In genomic region chr12:124927325-124928094, GRCh38 we compare ENCODE assay signal across 1 cellular context.
TF ChIP-seq lines count a peak whose summit lies in the region.

No MANE protein-coding gene starts in this region.

TF ChIP-seq in HepG2, 621 proteins besides CTCF, POLR2A, EP300 and RAD21 (continued from another document and continues in another):
- TF ChIP-seq SIN3A (IDR thresholded peaks at IDR 0.05; ENCODE audit: borderline replicate concordance, low read depth, low read length) (no peak), PHF8 (CRISPR knock-in tag; IDR thresholded peaks at IDR 0.05) (peak; percentile 68), E2F5 (CRISPR knock-in tag; conservative IDR thresholded peaks at IDR 0.05) (0 out of 2 replicates have a peak, but pooled peaks have one; percentile 29), SKI (IDR thresholded peaks at IDR 0.05; ENCODE audit: partially characterized antibody) (peak; percentile 72), ARNT (IDR thresholded peaks at IDR 0.05) (no peak), DR1 (CRISPR knock-in tag; IDR thresholded peaks at IDR 0.05) (0 out of 2 replicates have a peak, but pooled peaks have one; percentile 20), MAZ (IDR thresholded peaks at IDR 0.05; ENCODE audit: borderline replicate concordance, low read depth, low read length) (no peak), MAZ (CRISPR knock-in tag; IDR thresholded peaks at IDR 0.05; ENCODE audit: low read depth) (peak; percentile 66; the same call in 1 of the 2 replicates), ZKSCAN8 (CRISPR knock-in tag; IDR thresholded peaks at IDR 0.05; ENCODE audit: borderline replicate concordance) (peak; percentile 22; the same call in 1 of the 2 replicates), ZNF292 (CRISPR knock-in tag; IDR thresholded peaks at IDR 0.05; ENCODE audit: borderline replicate concordance, low read depth) (peak; percentile 83; the same call in 1 of the 2 replicates), MBNL3 (CRISPR knock-in tag; conservative IDR thresholded peaks at IDR 0.05) (no peak), MAFK (conservative IDR thresholded peaks at IDR 0.05 in 1 of 2, IDR thresholded peaks at IDR 0.05 in 1 of 2; ENCODE audit: low read length in 2 of 2) (peak in 1 of 2 experiments; percentile 17; a peak in 1 of 4 replicates), ARID4A (CRISPR knock-in tag; IDR thresholded peaks at IDR 0.05; ENCODE audit: borderline replicate concordance) (peak; percentile 64; the same call in 1 of the 2 replicates), POGK (CRISPR knock-in tag; conservative IDR thresholded peaks at IDR 0.05) (no peak; the same call in 1 of the 2 replicates), NR2F2 (IDR thresholded peaks at IDR 0.05; ENCODE audit: borderline replicate concordance, low read depth) (peak; percentile 57; the same call in 1 of the 2 replicates), ZNF441 (CRISPR knock-in tag; IDR thresholded peaks at IDR 0.05; ENCODE audit: borderline replicate concordance) (peak; percentile 69; the same call in 1 of the 2 replicates), ZNF691 (CRISPR knock-in tag; IDR thresholded peaks at IDR 0.05; ENCODE audit: borderline replicate concordance, low read depth) (peak; percentile 63; the same call in 1 of the 2 replicates), ZNF503 (CRISPR knock-in tag; IDR thresholded peaks at IDR 0.05) (peak; percentile 59; the same call in 1 of the 2 replicates), ZNF414 (CRISPR knock-in tag; IDR thresholded peaks at IDR 0.05) (peak; percentile 42; the same call in 1 of the 2 replicates), TP53 (CRISPR knock-in tag; conservative IDR thresholded peaks at IDR 0.05) (peak; percentile 33; the same call in 1 of the 2 replicates), MXD4 (CRISPR knock-in tag; IDR thresholded peaks at IDR 0.05) (0 out of 2 replicates have a peak, but pooled peaks have one; percentile 24), ZNF335 (CRISPR knock-in tag; IDR thresholded peaks at IDR 0.05) (peak; percentile 43; the same call in 1 of the 2 replicates), RFXAP (CRISPR knock-in tag; IDR thresholded peaks at IDR 0.05; ENCODE audit: borderline replicate concordance) (peak; percentile 43; the same call in 1 of the 2 replicates), SALL1 (CRISPR knock-in tag; IDR thresholded peaks at IDR 0.05) (peak; percentile 86), ZMYM4 (CRISPR knock-in tag; IDR thresholded peaks at IDR 0.05) (peak; percentile 35; the same call in 1 of the 2 replicates), SRSF1 (optimal IDR thresholded peaks at IDR 0.05; ENCODE audit: low read depth, low read length) (no peak), POGZ (CRISPR knock-in tag; IDR thresholded peaks at IDR 0.05) (no peak; the same call in none of the 2 replicates), PAWR (CRISPR knock-in tag; IDR thresholded peaks at IDR 0.05; ENCODE audit: borderline replicate concordance) (0 out of 2 replicates have a peak, but pooled peaks have one; percentile 26), MYC (CRISPR knock-in tag; IDR thresholded peaks at IDR 0.05; ENCODE audit: borderline replicate concordance) (0 out of 2 replicates have a peak, but pooled peaks have one; percentile 10), ZBTB34 (CRISPR knock-in tag; IDR thresholded peaks at IDR 0.05) (peak; percentile 48; the same call in 1 of the 2 replicates), FOXM1 (CRISPR knock-in tag; IDR thresholded peaks at IDR 0.05) (no peak), ZNF468 (CRISPR knock-in tag; IDR thresholded peaks at IDR 0.05) (no peak), ZNF343 (CRISPR knock-in tag; IDR thresholded peaks at IDR 0.05) (peak; percentile 88; the same call in 1 of the 2 replicates), RFX5 (IDR thresholded peaks at IDR 0.05; ENCODE audit: low read depth, low read length) (no peak), BRF2 (CRISPR knock-in tag; IDR thresholded peaks at IDR 0.05) (peak; percentile 14; the same call in 1 of the 2 replicates), ZNF143 (CRISPR knock-in tag; IDR thresholded peaks at IDR 0.05) (peak; percentile 10; the same call in 1 of the 2 replicates), ZNF609 (CRISPR knock-in tag; IDR thresholded peaks at IDR 0.05; ENCODE audit: borderline replicate concordance) (peak; percentile 39; the same call in 1 of the 2 replicates), ZNF850 (CRISPR knock-in tag; conservative IDR thresholded peaks at IDR 0.05) (no peak), ATF3 (CRISPR knock-in tag; IDR thresholded peaks at IDR 0.05) (no peak; the same call in 1 of the 2 replicates)
